8 cellular contexts compared by ENCODE assay signal in genomic region chr5:155616779-155617392, GRCh38.
DNase-seq lines count a peak whose midpoint lies in the region; ATAC-seq and TF ChIP-seq lines count a peak whose summit lies in the region.

No MANE protein-coding gene starts in this region.

- no peaks in the 10 kb centered on the region for H3K36me3 ChIP-seq in brain microvascular endothelial cell (replicated peaks)

- no peaks in the 10 kb centered on the region for H3K9me3 Mint-ChIP-seq in stimulated activated naive CD8-positive, alpha-beta T cell treated with anti-CD3 and anti-CD28 coated beads, Interleukin-15, amount 100 ng/mL, for 72 hours

- DNase-seq in AG09309 (ENCODE audit: low read depth) = no peak
- peak; percentile 50 for DNase-seq in GM13977 (ENCODE audit: low spot score)
- peak; percentile 52 for DNase-seq in SK-MEL-5 (ENCODE audit: low read depth, low spot score)
- DNase-seq in brain microvascular endothelial cell = no peak
- DNase-seq in left lobe of liver (ENCODE audit: low spot score) = peak; percentile 59
- peak; percentile 45 to 52 for DNase-seq in stimulated activated naive CD8-positive, alpha-beta T cell treated with anti-CD3 and anti-CD28 coated beads, Interleukin-15, amount 100 ng/mL, for 72 hours
- DNase-seq in NCI-H510A (lab: John Stamatoyannopoulos, UW) = no peak

- TF ChIP-seq CTCF in AG09309 (IDR thresholded peaks at IDR 0.05; ENCODE audit: control insufficient read depth, insufficient read depth, low read depth, low read length, missing control alignments) = peak; percentile 76
- peak; percentile 75 for TF ChIP-seq CTCF in GM13977 (IDR thresholded peaks at IDR 0.05; ENCODE audit: extremely low read depth, insufficient read depth, missing control alignments)
- TF ChIP-seq CTCF in brain microvascular endothelial cell (IDR thresholded peaks at IDR 0.05; ENCODE audit: low read depth, low read length, missing control alignments) = peak; percentile 25

- H3K27me3 Mint-ChIP-seq in stimulated activated naive CD8-positive, alpha-beta T cell treated with anti-CD3 and anti-CD28 coated beads, Interleukin-15, amount 100 ng/mL, for 72 hours = peaks cover 25% of the 10 kb centered on the region

- ATAC-seq in HG03066 (IDR thresholded peaks at IDR 0.05; ENCODE audit: low read depth, unreplicated experiment) (peak; percentile 86), left lobe of liver (peak; percentile 92)
- ATAC-seq in stimulated activated naive CD8-positive, alpha-beta T cell treated with anti-CD3 and anti-CD28 coated beads, Interleukin-15, amount 100 ng/mL, for 72 hours = peak; percentile 63

- in situ Hi-C loops in GM13977 (cut with MboI; ENCODE audit: low pct_unique_long_range_greater_than_20kb, low sequenced_read_pairs, unreplicated experiment) = no loop called here
- in situ Hi-C loops in SK-MEL-5 (cut with HindIII; ENCODE audit: low pct_unique_long_range_greater_than_20kb, low sequenced_read_pairs) = no loop called here
- in situ Hi-C loops in brain microvascular endothelial cell (cut with HindIII; ENCODE audit: low pct_ligation_motif_present, low sequenced_read_pairs) = no loop called here

- no peak overlapping the region for H3K27ac Mint-ChIP-seq in stimulated activated naive CD8-positive, alpha-beta T cell treated with anti-CD3 and anti-CD28 coated beads, Interleukin-15, amount 100 ng/mL, for 72 hours

- H3K4me3 Mint-ChIP-seq in stimulated activated naive CD8-positive, alpha-beta T cell treated with anti-CD3 and anti-CD28 coated beads, Interleukin-15, amount 100 ng/mL, for 72 hours = no peak overlapping the region

- no peak overlapping the region for H3K4me3 ChIP-seq in AG09309 (ENCODE audit: control insufficient read depth, low read depth, low read length)
- H3K4me3 ChIP-seq in brain microvascular endothelial cell (ENCODE audit: low read depth, low read length) = no peak overlapping the region

- H3K27me3 ChIP-seq in brain microvascular endothelial cell (replicated peaks) = no peaks in the 10 kb centered on the region

- H3K27ac ChIP-seq in brain microvascular endothelial cell = no peak overlapping the region

- H3K4me1 Mint-ChIP-seq in stimulated activated naive CD8-positive, alpha-beta T cell treated with anti-CD3 and anti-CD28 coated beads, Interleukin-15, amount 100 ng/mL, for 72 hours = no peaks in the 10 kb centered on the region

Comparison
In these comparisons a context has a peak if more than half of its experiments do, and no peak if none do; other contexts are left out.
1. DNase-seq: peak in GM13977 (single experiment), SK-MEL-5 (single experiment), left lobe of liver (single experiment) and stimulated activated naive CD8-positive, alpha-beta T cell treated with anti-CD3 and anti-CD28 coated beads, Interleukin-15, amount 100 ng/mL, for 72 hours (2 of 2); none in AG09309 (single experiment), brain microvascular endothelial cell (single experiment) and NCI-H510A (single experiment).
2. CTCF ChIP-seq: peak in every context shown above with its lines; median percentile 76 in AG09309; 75 in GM13977; 25 in brain microvascular endothelial cell.
3. Peak in every context shown above with its lines, with median percentiles within 50 percentile points of each other: ATAC-seq.